11 cellular contexts compared by ENCODE assay signal in genomic region chr22:23403152-23403719, GRCh38.
A peak's percentile ranks its signal among the peaks of the same experiment; 100 is the strongest.
DNase-seq lines count a peak whose midpoint lies in the region; ATAC-seq and TF ChIP-seq lines count a peak whose summit lies in the region.
"Had no signal": no experiment of that assay in that cellular context is flagged by ENCODE, and none has a peak within 500 bp of the region (broad histone marks: within the 10 kb centered on the region; RNA-seq: fewer than 3 reads in every experiment).

No MANE protein-coding gene starts in this region.

- intact Hi-C loops in CD4-positive, alpha-beta T cell (cut with DNase I, micrococcal nuclease), result loop anchor here in 1 of 2 experiments (5.0 kb wide), 1 partner anchor 134 kb away; no protein-coding TSS in a partner anchor

- no peaks in the 10 kb centered on the region for H3K4me1 Mint-ChIP-seq in CD4-positive, alpha-beta T cell (ENCODE audit: low read depth)
- H3K4me1 Mint-ChIP-seq: activated B cell treated with CpG ODN at 0.5 μM for 24 hours had no signal

- peak overlapping the region; percentile 60 for H3K9ac ChIP-seq in OCI-LY1 (ENCODE audit: low read length)

- H3K9me3 ChIP-seq in OCI-LY1 (ENCODE audit: low read length) (0 out of 2 replicates have a peak, but pooled peaks cover 5% of the 10 kb centered on the region), osteoblast (ENCODE audit: low read depth, low read length) (no peaks in the 10 kb centered on the region)
- H3K9me3 ChIP-seq in CD4-positive, alpha-beta T cell (ENCODE audit: control insufficient read depth, low read length), result no peaks in the 10 kb centered on the region

- no peaks in the 10 kb centered on the region for H3K9me3 Mint-ChIP-seq in CD4-positive, alpha-beta T cell
- H3K9me3 Mint-ChIP-seq: activated B cell treated with CpG ODN at 0.5 μM for 24 hours; CD8-positive, alpha-beta T cell had no signal

- ATAC-seq in CD4-positive, alpha-beta T cell (ENCODE audit: poor library complexity), result no peak
- ATAC-seq in HG02981 (IDR thresholded peaks at IDR 0.05; ENCODE audit: unreplicated experiment), result no peak

- H3K9me2 ChIP-seq in OCI-LY1 (ENCODE audit: low read depth, low read length), result no peaks in the 10 kb centered on the region

- H3K79me2 ChIP-seq in OCI-LY1 (ENCODE audit: insufficient read depth, low read length) (no peaks in the 10 kb centered on the region), osteoblast (ENCODE audit: insufficient read depth, low read length) (no peaks in the 10 kb centered on the region)

- no peak overlapping the region for H3K4me3 Mint-ChIP-seq in CD4-positive, alpha-beta T cell
- H3K4me3 Mint-ChIP-seq: activated B cell treated with CpG ODN at 0.5 μM for 24 hours; CD8-positive, alpha-beta T cell had no signal

- peak overlapping the region; percentile 61 for H3K4me2 ChIP-seq in OCI-LY1 (ENCODE audit: low read length)
- no peak overlapping the region for H3K4me2 ChIP-seq in osteoblast (ENCODE audit: insufficient read depth, low read length)

- H3K27ac Mint-ChIP-seq in CD4-positive, alpha-beta T cell, result no peak overlapping the region
- H3K27ac Mint-ChIP-seq: activated B cell treated with CpG ODN at 0.5 μM for 24 hours; CD8-positive, alpha-beta T cell had no signal

- no peaks in the 10 kb centered on the region for H3K27me3 Mint-ChIP-seq in CD4-positive, alpha-beta T cell
- H3K27me3 Mint-ChIP-seq: activated B cell treated with CpG ODN at 0.5 μM for 24 hours had no signal

- H3K36me3 Mint-ChIP-seq in CD4-positive, alpha-beta T cell (ENCODE audit: low read depth), result no peaks in the 10 kb centered on the region
- H3K36me3 Mint-ChIP-seq: CD8-positive, alpha-beta T cell had no signal

- H4K20me1 ChIP-seq in OCI-LY1 (ENCODE audit: insufficient read depth, low read length) (no peaks in the 10 kb centered on the region), osteoblast (ENCODE audit: insufficient read depth, low read length) (peaks cover 4% of the 10 kb centered on the region)

- H3K27me3 ChIP-seq in OCI-LY1 (ENCODE audit: insufficient read depth, low read length) (peaks cover 3% of the 10 kb centered on the region), osteoblast (ENCODE audit: insufficient read depth, low read length) (no peaks in the 10 kb centered on the region)
- no peaks in the 10 kb centered on the region for H3K27me3 ChIP-seq in CD4-positive, alpha-beta T cell (ENCODE audit: control insufficient read depth, insufficient read depth, low read length)

- POLR2A ChIA-PET in CD4-positive, alpha-beta T cell (lab: Charles Lee), result no interaction called here

- CTCF ChIA-PET in CD4-positive, alpha-beta T cell (lab: Charles Lee), result no interaction called here

- TF ChIP-seq CTCF in OCI-LY1 (IDR thresholded peaks at IDR 0.05; ENCODE audit: low read length), result no peak
- TF ChIP-seq CTCF in epithelial cell of esophagus (IDR thresholded peaks at IDR 0.05; ENCODE audit: insufficient read depth, low read depth, low read length, missing control alignments), result no peak
- no peak for TF ChIP-seq CTCF in osteoblast (IDR thresholded peaks at IDR 0.05; ENCODE audit: extremely low read depth, low read depth, low read length)
- no peak for TF ChIP-seq CTCF in CD4-positive, alpha-beta T cell (IDR thresholded peaks at IDR 0.05)

- H3K4me1 ChIP-seq in OCI-LY1 (ENCODE audit: insufficient read depth, low read length, severe bottlenecking) (peaks cover 14% of the 10 kb centered on the region), osteoblast (ENCODE audit: insufficient read depth, low read length) (no peaks in the 10 kb centered on the region)

- H3F3A ChIP-seq in OCI-LY1 (ENCODE audit: insufficient read depth, low read length), result no peaks in the 10 kb centered on the region

- DNase-seq in D341Med (ENCODE audit: low spot score) (peak; percentile 13), epithelial cell of esophagus (ENCODE audit: low read depth) (no peak), osteoblast (ENCODE audit: insufficient read length, low spot score, missing footprints) (peak; percentile 48), NCI-H2171 treated with DMSO at 0.1 percent for 48 hours (lab: John Stamatoyannopoulos, UW) (no peak), T-helper 2 cell (no peak)
- no peak for DNase-seq in CD4-positive, alpha-beta T cell
- DNase-seq: SHP77 treated with DMSO at 0.1 percent for 48 hours had no signal

- no peak overlapping the region for H3K27ac ChIP-seq in OCI-LY1 (ENCODE audit: low read depth, low read length, poor library complexity, severe bottlenecking)
- no peak overlapping the region for H3K27ac ChIP-seq in osteoblast (ENCODE audit: low read depth, low read length)
- no peak overlapping the region for H3K27ac ChIP-seq in CD4-positive, alpha-beta T cell (ENCODE audit: low read depth, low read length)

- no peak overlapping the region; the same call in 1 of the 2 replicates for H2AFZ ChIP-seq in OCI-LY1 (ENCODE audit: low read length)
- H2AFZ ChIP-seq in osteoblast (ENCODE audit: low read length), result no peak overlapping the region

- H3K36me3 ChIP-seq in OCI-LY1 (ENCODE audit: insufficient read depth, low read length) (no peaks in the 10 kb centered on the region; the same call in 1 of the 2 replicates), osteoblast (ENCODE audit: insufficient read depth, low read length) (no peaks in the 10 kb centered on the region)

- H3K4me3 ChIP-seq in OCI-LY1 (ENCODE audit: low read depth, low read length, poor library complexity, severe bottlenecking) (peak overlapping the region; percentile 44), epithelial cell of esophagus (ENCODE audit: low read length) (peak overlapping the region; percentile 14), osteoblast (ENCODE audit: insufficient read depth, low read length) (no peak overlapping the region)

Comparison
In these comparisons a context has a peak if more than half of its experiments do, and no peak if none do; other contexts are left out.
1. DNase-seq: peak in D341Med (single experiment) and osteoblast (single experiment); none in epithelial cell of esophagus (single experiment), NCI-H2171 treated with DMSO at 0.1 percent for 48 hours (single experiment), T-helper 2 cell (0 of 5) and CD4-positive, alpha-beta T cell (0 of 10).